8 cellular contexts compared by ENCODE assay signal in the genomic region with DNA sequence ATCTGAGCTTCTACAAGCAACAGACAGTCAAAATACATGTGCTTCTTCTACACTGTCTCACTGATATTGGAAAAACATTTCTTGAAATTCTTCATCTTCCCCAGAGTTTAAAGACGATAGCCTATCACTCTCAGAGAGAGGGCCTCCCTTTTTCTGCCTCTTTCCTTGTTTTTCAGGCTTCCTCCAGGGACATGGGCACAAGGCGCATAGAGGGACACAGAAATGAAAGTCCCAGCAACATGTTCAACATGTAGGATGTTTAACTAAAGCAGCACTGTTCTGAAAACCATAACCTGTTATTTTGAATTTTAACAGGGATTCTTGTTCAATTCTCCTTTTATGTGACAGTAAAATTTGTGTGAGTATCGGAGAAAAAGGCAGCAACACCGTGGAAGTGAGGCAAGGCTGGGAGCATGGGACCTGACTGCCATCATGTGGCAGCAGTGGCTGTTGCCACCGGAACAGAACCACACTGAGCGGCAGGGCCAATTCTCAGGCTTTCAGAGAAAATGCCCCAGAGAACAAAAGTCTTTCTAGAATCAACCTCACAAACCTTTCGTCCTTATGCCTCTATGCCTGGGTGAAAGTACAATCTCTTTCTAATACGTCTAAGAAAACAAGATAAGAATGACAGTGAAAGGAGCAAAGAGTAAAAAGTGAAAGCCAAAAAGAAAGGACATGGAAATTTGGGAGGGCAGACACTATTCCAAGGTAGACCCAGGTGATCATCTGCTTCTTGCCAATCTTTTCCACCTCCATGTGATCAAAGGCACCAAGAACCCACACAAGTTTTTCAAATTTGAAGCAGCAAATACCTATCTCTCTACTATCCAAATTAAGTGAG. TPM values are rescaled to one million over a fixed set of nuclear protein-coding genes. Genes with fewer than 3 reads are reported as not detected.
DNase-seq lines count a peak whose midpoint lies in the region; ATAC-seq, FAIRE-seq and TF ChIP-seq lines count a peak whose summit lies in the region.

No MANE protein-coding gene starts in this region.

- DNase-seq in NCI-H1436 (lab: John Stamatoyannopoulos, UW) (peak; percentile 1), NCI-H1436 treated with DMSO at 0.1 percent for 48 hours (lab: John Stamatoyannopoulos, UW) (no peak), HFF-Myc (ENCODE audit: extremely low read depth, low read depth) (no peak), RPMI7951 (ENCODE audit: low read depth) (peak; percentile 57), midbrain (lab: John Stamatoyannopoulos, UW) (peak; percentile 76), GOT3 (lab: John Stamatoyannopoulos, UW) (no peak)

- FAIRE-seq in endometrium (lab: Jason Lieb, UNC): peak; percentile 80

- H3K4me3 ChIP-seq in HFF-Myc (replicated peaks; ENCODE audit: low read depth, low read length): no peak overlapping the region

- no peak for ATAC-seq in GM19328 (IDR thresholded peaks at IDR 0.05; ENCODE audit: unreplicated experiment)

- peak; percentile 71 for TF ChIP-seq CTCF in HFF-Myc (IDR thresholded peaks at IDR 0.05; ENCODE audit: low read depth, low read length, missing control alignments)

RNA-seq across cellular contexts. Expression of a gene that starts 54.5 kb away (rescaled TPM):
- total RNA-seq in RPMI7951 (2014; rRNA removed; shearing (Covaris generic)): 5.6 and 6.0 TPM in 2 replicates

Comparison
In these comparisons a context has a peak if more than half of its experiments do, and no peak if none do; other contexts are left out.
1. DNase-seq: peak in NCI-H1436 (single experiment), RPMI7951 (single experiment) and midbrain (single experiment); none in NCI-H1436 treated with DMSO at 0.1 percent for 48 hours (single experiment), HFF-Myc (single experiment) and GOT3 (single experiment).